8 cellular contexts compared by ENCODE assay signal in genomic region chr11:114159802-114160588, GRCh38.
A peak's percentile ranks its signal among the peaks of the same experiment; 100 is the strongest.
DNase-seq lines count a peak whose midpoint lies in the region; ATAC-seq lines count a peak whose summit lies in the region.

No MANE protein-coding gene starts in this region.

- H3K4me1 ChIP-seq in NT2/D1 (ENCODE audit: insufficient read depth, insufficient read length), result peaks cover 5% of the 10 kb centered on the region

- H3K36me3 ChIP-seq in NT2/D1 (ENCODE audit: insufficient read depth, insufficient read length, low read length), result no peaks in the 10 kb centered on the region

- H3K27me3 ChIP-seq in NT2/D1 (ENCODE audit: insufficient read depth, insufficient read length), result no peaks in the 10 kb centered on the region

- peak; percentile 79 for ATAC-seq in GM18907 (IDR thresholded peaks at IDR 0.05; ENCODE audit: unreplicated experiment)
- no peak for ATAC-seq in GM18909 (IDR thresholded peaks at IDR 0.05; ENCODE audit: poor library complexity, unreplicated experiment)

- H3K4me3 ChIP-seq in NT2/D1 (ENCODE audit: insufficient read length, low read depth), result no peak overlapping the region

- no peak overlapping the region for H3K9ac ChIP-seq in NT2/D1 (ENCODE audit: insufficient read length, low read depth)

- peak in 75 of 76 experiments; percentile 71 to 99 (median 96) for DNase-seq in HUDEP-2 (lab: John Stamatoyannopoulos, UW; ENCODE audit: unreplicated experiment in 76 of 76)
- DNase-seq in NT2/D1 (ENCODE audit: low read depth, low spot score), result peak; percentile 33
- DNase-seq in activated T-cell treated with anti-CD3 and anti-CD28 coated beads for 24 hours (ENCODE audit: low read depth), result peak; percentile 87
- DNase-seq in epidermal melanocyte (ENCODE audit: insufficient read length, low spot score), result peak; percentile 91
- peak; percentile 99 for DNase-seq in mucosa of gallbladder (ENCODE audit: low spot score)
- DNase-seq in stimulated activated CD8-positive, alpha-beta memory T cell treated with anti-CD3 and anti-CD28 coated beads, Interleukin-2, amount 100 ng/mL, for 1 hour (ENCODE audit: low read depth in 2 of 2), result peak; percentile 88 to 89

- H3K9me3 ChIP-seq in NT2/D1 (ENCODE audit: insufficient read depth, low read length), result no peaks in the 10 kb centered on the region

Comparison
In these comparisons a context has a peak if more than half of its experiments do, and no peak if none do; other contexts are left out.
1. DNase-seq: peak in every context shown above with its lines; median percentile 99 in mucosa of gallbladder; 96 in HUDEP-2; 91 in epidermal melanocyte; 88 in stimulated activated CD8-positive, alpha-beta memory T cell treated with anti-CD3 and anti-CD28 coated beads, Interleukin-2, amount 100 ng/mL, for 1 hour; 87 in activated T-cell treated with anti-CD3 and anti-CD28 coated beads for 24 hours; 33 in NT2/D1.